In the genomic region with DNA sequence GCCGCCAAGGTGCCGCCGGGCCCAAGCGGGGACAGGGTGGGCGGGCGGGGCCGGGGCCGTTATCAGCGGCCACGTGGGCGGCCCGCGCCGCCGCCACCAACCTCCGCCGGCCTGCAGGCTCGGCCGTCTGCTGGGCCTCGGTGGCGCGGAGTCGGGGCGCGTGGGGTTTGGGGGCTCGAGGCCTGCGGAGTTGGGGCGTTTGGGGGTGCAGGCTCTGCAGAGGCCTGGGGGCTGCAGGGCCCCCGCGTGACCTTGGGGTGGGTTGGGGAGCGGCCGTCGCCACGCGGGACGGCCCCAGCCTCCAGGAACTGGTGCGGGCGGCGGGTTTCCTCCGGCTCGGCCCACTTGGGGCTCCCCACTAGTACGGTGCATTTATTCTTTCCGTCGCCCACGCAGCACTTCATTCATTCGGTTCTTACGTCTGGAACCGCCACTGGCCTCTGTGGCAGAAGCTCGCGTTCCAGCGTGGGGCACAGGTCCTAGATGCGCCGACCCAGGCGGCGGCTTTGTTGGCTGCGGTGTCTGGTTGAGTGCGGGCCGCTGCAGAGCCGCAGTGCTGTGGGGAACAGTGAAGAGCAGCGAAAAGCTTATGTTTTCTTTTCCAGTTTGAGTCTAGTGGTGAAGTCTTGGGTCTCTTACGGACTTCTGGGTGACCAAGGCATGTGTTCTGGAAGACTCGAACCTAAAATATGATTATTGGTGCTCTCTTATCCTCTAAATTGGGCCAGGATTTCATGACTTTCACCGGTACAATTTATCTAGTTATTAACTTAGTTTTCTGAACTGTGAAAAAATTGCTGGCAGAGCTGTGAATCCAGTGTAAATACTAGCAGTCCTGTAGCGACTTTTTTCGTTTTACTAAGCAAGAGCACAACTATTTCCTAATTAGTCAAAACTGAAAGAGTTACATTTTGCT, we compare ENCODE assay signal across 1 cellular context.
TF ChIP-seq lines count a peak whose summit lies in the region.

No MANE protein-coding gene starts in this region.

TF ChIP-seq in K562, 482 proteins besides CTCF, POLR2A, EP300 and RAD21 (continued from another document and continues in another):
- TF ChIP-seq, protein P1, sequence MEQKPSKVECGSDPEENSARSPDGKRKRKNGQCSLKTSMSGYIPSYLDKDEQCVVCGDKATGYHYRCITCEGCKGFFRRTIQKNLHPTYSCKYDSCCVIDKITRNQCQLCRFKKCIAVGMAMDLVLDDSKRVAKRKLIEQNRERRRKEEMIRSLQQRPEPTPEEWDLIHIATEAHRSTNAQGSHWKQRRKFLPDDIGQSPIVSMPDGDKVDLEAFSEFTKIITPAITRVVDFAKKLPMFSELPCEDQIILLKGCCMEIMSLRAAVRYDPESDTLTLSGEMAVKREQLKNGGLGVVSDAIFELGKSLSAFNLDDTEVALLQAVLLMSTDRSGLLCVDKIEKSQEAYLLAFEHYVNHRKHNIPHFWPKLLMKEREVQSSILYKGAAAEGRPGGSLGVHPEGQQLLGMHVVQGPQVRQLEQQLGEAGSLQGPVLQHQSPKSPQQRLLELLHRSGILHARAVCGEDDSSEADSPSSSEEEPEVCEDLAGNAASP (IDR thresholded peaks at IDR 0.05) = no peak
- TF ChIP-seq NCOR1 (IDR thresholded peaks at IDR 0.05) (no peak), ETV1 (tag; conservative IDR thresholded peaks at IDR 0.05; ENCODE audit: low read depth) (no peak), GTF2A2 (tag; IDR thresholded peaks at IDR 0.05) (peak; percentile 85), CTBP1 (IDR thresholded peaks at IDR 0.05; ENCODE audit: borderline replicate concordance) (no peak), BRD9 (IDR thresholded peaks at IDR 0.05; ENCODE audit: low read depth, partially characterized antibody) (no peak), ZKSCAN3 (CRISPR knock-in tag; IDR thresholded peaks at IDR 0.05) (no peak), GABPB1 (CRISPR knock-in tag; IDR thresholded peaks at IDR 0.05) (no peak), PTRF (tag; IDR thresholded peaks at IDR 0.05) (no peak), MAFG (tag; conservative IDR thresholded peaks at IDR 0.05) (no peak), CBFA2T2 (conservative IDR thresholded peaks at IDR 0.05) (no peak), E2F6 (IDR thresholded peaks at IDR 0.05; ENCODE audit: borderline replicate concordance in 1 of 2, extremely low read depth in 1 of 2, insufficient read depth in 1 of 2, insufficient read length in 1 of 2, low read depth in 1 of 2, low read length in 1 of 2, poor library complexity in 1 of 2, severe bottlenecking in 1 of 2) (peak in 1 of 2 experiments; percentile 63), BCL6 (CRISPR knock-in tag; IDR thresholded peaks at IDR 0.05) (no peak), TOE1 (IDR thresholded peaks at IDR 0.05; ENCODE audit: borderline replicate concordance) (no peak), TOE1 (CRISPR knock-in tag; IDR thresholded peaks at IDR 0.05; ENCODE audit: borderline replicate concordance, low read depth) (no peak), COPS2 (conservative IDR thresholded peaks at IDR 0.05) (no peak), ARID3A (IDR thresholded peaks at IDR 0.05; ENCODE audit: borderline replicate concordance, low read depth, low read length) (0 out of 2 replicates have a peak, but pooled peaks have one; percentile 42), NR1H2 (CRISPR knock-in tag; IDR thresholded peaks at IDR 0.05) (no peak), ZFP36 (IDR thresholded peaks at IDR 0.05; ENCODE audit: low read depth, low read length, partially characterized antibody) (no peak), ZNF212 (CRISPR knock-in tag; IDR thresholded peaks at IDR 0.05) (no peak), NR0B1 (IDR thresholded peaks at IDR 0.05; ENCODE audit: partially characterized antibody) (no peak), DNMT1 (IDR thresholded peaks at IDR 0.05) (no peak), MIER1 (IDR thresholded peaks at IDR 0.05; ENCODE audit: low read depth) (no peak), SLC30A9 (CRISPR knock-in tag; IDR thresholded peaks at IDR 0.05) (0 out of 2 replicates have a peak, but pooled peaks have one; percentile 70)
- TF ChIP-seq, protein P2, sequence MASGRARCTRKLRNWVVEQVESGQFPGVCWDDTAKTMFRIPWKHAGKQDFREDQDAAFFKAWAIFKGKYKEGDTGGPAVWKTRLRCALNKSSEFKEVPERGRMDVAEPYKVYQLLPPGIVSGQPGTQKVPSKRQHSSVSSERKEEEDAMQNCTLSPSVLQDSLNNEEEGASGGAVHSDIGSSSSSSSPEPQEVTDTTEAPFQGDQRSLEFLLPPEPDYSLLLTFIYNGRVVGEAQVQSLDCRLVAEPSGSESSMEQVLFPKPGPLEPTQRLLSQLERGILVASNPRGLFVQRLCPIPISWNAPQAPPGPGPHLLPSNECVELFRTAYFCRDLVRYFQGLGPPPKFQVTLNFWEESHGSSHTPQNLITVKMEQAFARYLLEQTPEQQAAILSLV (tag; IDR thresholded peaks at IDR 0.05) = no peak
- TF ChIP-seq, protein P3, sequence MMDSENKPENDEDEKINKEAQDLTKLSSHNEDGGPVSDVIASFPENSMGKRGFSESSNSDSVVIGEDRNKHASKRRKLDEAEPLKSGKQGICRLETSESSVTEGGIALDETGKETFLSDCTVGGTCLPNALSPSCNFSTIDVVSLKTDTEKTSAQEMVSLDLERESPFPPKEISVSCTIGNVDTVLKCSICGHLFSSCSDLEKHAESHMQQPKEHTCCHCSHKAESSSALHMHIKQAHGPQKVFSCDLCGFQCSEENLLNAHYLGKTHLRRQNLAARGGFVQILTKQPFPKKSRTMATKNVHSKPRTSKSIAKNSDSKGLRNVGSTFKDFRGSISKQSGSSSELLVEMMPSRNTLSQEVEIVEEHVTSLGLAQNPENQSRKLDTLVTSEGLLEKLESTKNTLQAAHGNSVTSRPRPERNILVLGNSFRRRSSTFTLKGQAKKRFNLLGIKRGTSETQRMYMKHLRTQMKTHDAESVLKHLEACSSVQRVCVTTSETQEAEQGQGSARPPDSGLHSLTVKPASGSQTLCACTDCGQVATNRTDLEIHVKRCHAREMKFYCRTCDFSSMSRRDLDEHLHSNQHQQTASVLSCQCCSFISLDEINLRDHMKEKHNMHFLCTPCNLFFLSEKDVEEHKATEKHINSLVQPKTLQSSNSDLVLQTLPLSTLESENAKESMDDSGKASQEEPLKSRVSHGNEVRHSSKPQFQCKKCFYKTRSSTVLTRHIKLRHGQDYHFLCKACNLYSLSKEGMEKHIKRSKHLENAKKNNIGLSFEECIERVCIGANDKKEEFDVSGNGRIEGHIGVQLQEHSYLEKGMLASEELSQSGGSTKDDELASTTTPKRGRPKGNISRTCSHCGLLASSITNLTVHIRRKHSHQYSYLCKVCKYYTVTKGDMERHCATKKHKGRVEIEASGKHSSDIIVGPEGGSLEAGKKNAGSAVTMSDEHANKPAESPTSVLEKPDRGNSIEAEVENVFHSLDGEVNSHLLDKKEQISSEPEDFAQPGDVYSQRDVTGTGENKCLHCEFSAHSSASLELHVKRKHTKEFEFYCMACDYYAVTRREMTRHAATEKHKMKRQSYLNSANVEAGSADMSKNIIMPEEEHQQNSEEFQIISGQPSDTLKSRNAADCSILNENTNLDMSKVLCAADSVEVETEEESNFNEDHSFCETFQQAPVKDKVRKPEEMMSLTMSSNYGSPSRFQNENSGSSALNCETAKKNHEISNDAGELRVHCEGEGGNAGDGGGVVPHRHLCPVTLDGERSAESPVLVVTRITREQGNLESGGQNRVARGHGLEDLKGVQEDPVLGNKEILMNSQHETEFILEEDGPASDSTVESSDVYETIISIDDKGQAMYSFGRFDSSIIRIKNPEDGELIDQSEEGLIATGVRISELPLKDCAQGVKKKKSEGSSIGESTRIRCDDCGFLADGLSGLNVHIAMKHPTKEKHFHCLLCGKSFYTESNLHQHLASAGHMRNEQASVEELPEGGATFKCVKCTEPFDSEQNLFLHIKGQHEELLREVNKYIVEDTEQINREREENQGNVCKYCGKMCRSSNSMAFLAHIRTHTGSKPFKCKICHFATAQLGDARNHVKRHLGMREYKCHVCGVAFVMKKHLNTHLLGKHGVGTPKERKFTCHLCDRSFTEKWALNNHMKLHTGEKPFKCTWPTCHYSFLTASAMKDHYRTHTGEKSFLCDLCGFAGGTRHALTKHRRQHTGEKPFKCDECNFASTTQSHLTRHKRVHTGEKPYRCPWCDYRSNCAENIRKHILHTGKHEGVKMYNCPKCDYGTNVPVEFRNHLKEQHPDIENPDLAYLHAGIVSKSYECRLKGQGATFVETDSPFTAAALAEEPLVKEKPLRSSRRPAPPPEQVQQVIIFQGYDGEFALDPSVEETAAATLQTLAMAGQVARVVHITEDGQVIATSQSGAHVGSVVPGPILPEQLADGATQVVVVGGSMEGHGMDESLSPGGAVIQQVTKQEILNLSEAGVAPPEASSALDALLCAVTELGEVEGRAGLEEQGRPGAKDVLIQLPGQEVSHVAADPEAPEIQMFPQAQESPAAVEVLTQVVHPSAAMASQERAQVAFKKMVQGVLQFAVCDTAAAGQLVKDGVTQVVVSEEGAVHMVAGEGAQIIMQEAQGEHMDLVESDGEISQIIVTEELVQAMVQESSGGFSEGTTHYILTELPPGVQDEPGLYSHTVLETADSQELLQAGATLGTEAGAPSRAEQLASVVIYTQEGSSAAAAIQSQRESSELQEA (IDR thresholded peaks at IDR 0.05; ENCODE audit: low read depth) = no peak
- TF ChIP-seq, protein P4, sequence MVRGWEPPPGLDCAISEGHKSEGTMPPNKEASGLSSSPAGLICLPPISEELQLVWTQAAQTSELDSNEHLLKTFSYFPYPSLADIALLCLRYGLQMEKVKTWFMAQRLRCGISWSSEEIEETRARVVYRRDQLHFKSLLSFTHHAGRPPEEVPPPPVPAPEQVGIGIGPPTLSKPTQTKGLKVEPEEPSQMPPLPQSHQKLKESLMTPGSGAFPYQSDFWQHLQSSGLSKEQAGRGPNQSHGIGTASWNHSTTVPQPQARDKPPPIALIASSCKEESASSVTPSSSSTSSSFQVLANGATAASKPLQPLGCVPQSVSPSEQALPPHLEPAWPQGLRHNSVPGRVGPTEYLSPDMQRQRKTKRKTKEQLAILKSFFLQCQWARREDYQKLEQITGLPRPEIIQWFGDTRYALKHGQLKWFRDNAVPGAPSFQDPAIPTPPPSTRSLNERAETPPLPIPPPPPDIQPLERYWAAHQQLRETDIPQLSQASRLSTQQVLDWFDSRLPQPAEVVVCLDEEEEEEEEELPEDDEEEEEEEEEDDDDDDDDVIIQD (CRISPR knock-in tag; IDR thresholded peaks at IDR 0.05) = no peak; the same call in 1 of the 2 replicates
- TF ChIP-seq, protein P5, sequence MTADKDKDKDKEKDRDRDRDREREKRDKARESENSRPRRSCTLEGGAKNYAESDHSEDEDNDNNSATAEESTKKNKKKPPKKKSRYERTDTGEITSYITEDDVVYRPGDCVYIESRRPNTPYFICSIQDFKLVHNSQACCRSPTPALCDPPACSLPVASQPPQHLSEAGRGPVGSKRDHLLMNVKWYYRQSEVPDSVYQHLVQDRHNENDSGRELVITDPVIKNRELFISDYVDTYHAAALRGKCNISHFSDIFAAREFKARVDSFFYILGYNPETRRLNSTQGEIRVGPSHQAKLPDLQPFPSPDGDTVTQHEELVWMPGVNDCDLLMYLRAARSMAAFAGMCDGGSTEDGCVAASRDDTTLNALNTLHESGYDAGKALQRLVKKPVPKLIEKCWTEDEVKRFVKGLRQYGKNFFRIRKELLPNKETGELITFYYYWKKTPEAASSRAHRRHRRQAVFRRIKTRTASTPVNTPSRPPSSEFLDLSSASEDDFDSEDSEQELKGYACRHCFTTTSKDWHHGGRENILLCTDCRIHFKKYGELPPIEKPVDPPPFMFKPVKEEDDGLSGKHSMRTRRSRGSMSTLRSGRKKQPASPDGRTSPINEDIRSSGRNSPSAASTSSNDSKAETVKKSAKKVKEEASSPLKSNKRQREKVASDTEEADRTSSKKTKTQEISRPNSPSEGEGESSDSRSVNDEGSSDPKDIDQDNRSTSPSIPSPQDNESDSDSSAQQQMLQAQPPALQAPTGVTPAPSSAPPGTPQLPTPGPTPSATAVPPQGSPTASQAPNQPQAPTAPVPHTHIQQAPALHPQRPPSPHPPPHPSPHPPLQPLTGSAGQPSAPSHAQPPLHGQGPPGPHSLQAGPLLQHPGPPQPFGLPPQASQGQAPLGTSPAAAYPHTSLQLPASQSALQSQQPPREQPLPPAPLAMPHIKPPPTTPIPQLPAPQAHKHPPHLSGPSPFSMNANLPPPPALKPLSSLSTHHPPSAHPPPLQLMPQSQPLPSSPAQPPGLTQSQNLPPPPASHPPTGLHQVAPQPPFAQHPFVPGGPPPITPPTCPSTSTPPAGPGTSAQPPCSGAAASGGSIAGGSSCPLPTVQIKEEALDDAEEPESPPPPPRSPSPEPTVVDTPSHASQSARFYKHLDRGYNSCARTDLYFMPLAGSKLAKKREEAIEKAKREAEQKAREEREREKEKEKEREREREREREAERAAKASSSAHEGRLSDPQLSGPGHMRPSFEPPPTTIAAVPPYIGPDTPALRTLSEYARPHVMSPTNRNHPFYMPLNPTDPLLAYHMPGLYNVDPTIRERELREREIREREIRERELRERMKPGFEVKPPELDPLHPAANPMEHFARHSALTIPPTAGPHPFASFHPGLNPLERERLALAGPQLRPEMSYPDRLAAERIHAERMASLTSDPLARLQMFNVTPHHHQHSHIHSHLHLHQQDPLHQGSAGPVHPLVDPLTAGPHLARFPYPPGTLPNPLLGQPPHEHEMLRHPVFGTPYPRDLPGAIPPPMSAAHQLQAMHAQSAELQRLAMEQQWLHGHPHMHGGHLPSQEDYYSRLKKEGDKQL (CRISPR knock-in tag; IDR thresholded peaks at IDR 0.05; ENCODE audit: borderline replicate concordance) = no peak
